21 cellular contexts compared by ENCODE assay signal in the genomic region with DNA sequence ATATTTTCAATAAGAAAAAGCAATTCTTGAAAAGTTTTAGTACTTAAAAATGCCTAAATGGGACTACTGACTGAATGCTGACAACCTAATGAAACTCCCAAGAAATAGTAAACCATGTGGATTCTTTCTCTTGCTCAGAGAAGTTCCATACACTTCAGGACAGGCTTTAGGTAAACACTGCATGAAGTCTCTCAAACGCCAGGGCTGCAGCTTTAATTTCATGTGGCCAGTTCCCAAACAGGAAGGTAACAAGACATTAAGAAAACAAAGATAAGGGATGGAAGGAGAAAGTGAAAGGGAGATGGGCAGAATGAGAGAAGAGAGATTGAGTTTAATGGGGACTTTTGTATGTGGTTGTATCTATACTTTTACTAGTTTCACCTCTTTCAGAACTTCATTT.
A peak's percentile ranks its signal among the peaks of the same experiment; 100 is the strongest.
DNase-seq lines count a peak whose midpoint lies in the region; ATAC-seq and TF ChIP-seq lines count a peak whose summit lies in the region.
"Had no signal": no experiment of that assay in that cellular context is flagged by ENCODE, and none has a peak within 500 bp of the region (broad histone marks: within the 10 kb centered on the region; RNA-seq: fewer than 3 reads in every experiment).

No MANE protein-coding gene starts in this region.

- no peak overlapping the region for H3K27ac ChIP-seq in GM23338 (ENCODE audit: low read depth)
- no peak overlapping the region for H3K27ac ChIP-seq in brain microvascular endothelial cell
- H3K27ac ChIP-seq in left lung, result no peak overlapping the region
- H3K27ac ChIP-seq: HL-60 had no signal

- no peaks in the 10 kb centered on the region for H4K20me1 ChIP-seq in GM23338 (replicated peaks; ENCODE audit: insufficient read depth)

- H3K4me3 ChIP-seq in GM23338, result no peak overlapping the region
- H3K4me3 ChIP-seq in brain microvascular endothelial cell (ENCODE audit: low read depth, low read length), result no peak overlapping the region
- no peak overlapping the region for H3K4me3 ChIP-seq in left lung
- H3K4me3 ChIP-seq: K562 had no signal

- peak overlapping the region; percentile 89 for H2AFZ ChIP-seq in GM23338

- no peaks in the 10 kb centered on the region for H3K27me3 Mint-ChIP-seq in GM23338 (ENCODE audit: insufficient read depth, low read depth, poor library complexity)
- no peaks in the 10 kb centered on the region for H3K27me3 Mint-ChIP-seq in nephron (ENCODE audit: low read depth)
- H3K27me3 Mint-ChIP-seq: CD4-positive, CD25-positive, alpha-beta regulatory T cell; CD8-positive, alpha-beta memory T cell had no signal

- H3K27me3 ChIP-seq in GM23338 (ENCODE audit: insufficient read depth) (no peaks in the 10 kb centered on the region), brain microvascular endothelial cell (replicated peaks) (no peaks in the 10 kb centered on the region), left lung (no peaks in the 10 kb centered on the region)
- H3K27me3 ChIP-seq: BE2C had no signal

- no peak for TF ChIP-seq CTCF in GM23338 (conservative IDR thresholded peaks at IDR 0.05; ENCODE audit: low read depth in 2 of 2)
- TF ChIP-seq CTCF in brain microvascular endothelial cell (IDR thresholded peaks at IDR 0.05; ENCODE audit: low read depth, low read length, missing control alignments), result no peak
- no peak for TF ChIP-seq CTCF in nephron (IDR thresholded peaks at IDR 0.05; ENCODE audit: unreplicated experiment in 3 of 3)
- no peak for TF ChIP-seq CTCF in left lung (IDR thresholded peaks at IDR 0.05)

- H3K27ac Mint-ChIP-seq in GM23338, result no peak overlapping the region
- H3K27ac Mint-ChIP-seq in nephron, result peak overlapping the region; percentile 68 to 86 (median 69)
- H3K27ac Mint-ChIP-seq: CD4-positive, CD25-positive, alpha-beta regulatory T cell; HFFc6 had no signal

- DNase-seq in GM23338 (ENCODE audit: low spot score), result no peak
- DNase-seq in OCI-M1 (lab: John Stamatoyannopoulos, UW), result peak; percentile 36
- peak; percentile 2 for DNase-seq in brain microvascular endothelial cell
- no peak for DNase-seq in HuH-7 (ENCODE audit: low spot score)
- DNase-seq in left lung, result no peak
- no peak for DNase-seq in NCI-H1092 (lab: John Stamatoyannopoulos, UW)
- DNase-seq: ACHN; BE2C; C1 segment of cervical spinal cord; CD4-positive, CD25-positive, alpha-beta regulatory T cell; CD8-positive, alpha-beta memory T cell; COR-L47; DMS 273 treated with DMSO at 0.1 percent for 48 hours; DMS79; GDM1; HFFc6; IMR-90 had no signal

- H3K9me2 ChIP-seq in GM23338 (ENCODE audit: insufficient read depth), result no peaks in the 10 kb centered on the region

- no peaks in the 10 kb centered on the region for H3K79me2 ChIP-seq in GM23338 (replicated peaks; ENCODE audit: insufficient read depth)

- H3K36me3 ChIP-seq in GM23338 (ENCODE audit: insufficient read depth) (no peaks in the 10 kb centered on the region), brain microvascular endothelial cell (replicated peaks) (no peaks in the 10 kb centered on the region), left lung (no peaks in the 10 kb centered on the region)
- H3K36me3 ChIP-seq: BE2C had no signal

- no peak overlapping the region for H3K4me2 ChIP-seq in GM23338

- ATAC-seq in GM23338, result no peak
- no peak for ATAC-seq in left lung
- ATAC-seq: HCT116, K562 had no signal

- no peaks in the 10 kb centered on the region for H3K9me3 ChIP-seq in left lung
- H3K9me3 ChIP-seq: BE2C had no signal

- in situ Hi-C loops in brain microvascular endothelial cell (cut with HindIII; ENCODE audit: low pct_ligation_motif_present, low sequenced_read_pairs), result no loop called here

- H3K4me1 Mint-ChIP-seq in GM23338, result no peaks in the 10 kb centered on the region
- H3K4me1 Mint-ChIP-seq in nephron, result peaks cover 22% of the 10 kb centered on the region
- H3K4me1 Mint-ChIP-seq: CD4-positive, CD25-positive, alpha-beta regulatory T cell; CD8-positive, alpha-beta memory T cell had no signal

- H3K9me3 Mint-ChIP-seq in GM23338 (no peaks in the 10 kb centered on the region), nephron (no peaks in the 10 kb centered on the region)

- H3K4me1 ChIP-seq in GM23338 (ENCODE audit: insufficient read depth) (no peaks in the 10 kb centered on the region), left lung (no peaks in the 10 kb centered on the region)

- H3K4me3 Mint-ChIP-seq in GM23338 (no peak overlapping the region), nephron (no peak overlapping the region)
- H3K4me3 Mint-ChIP-seq: CD4-positive, CD25-positive, alpha-beta regulatory T cell; CD8-positive, alpha-beta memory T cell; HFFc6 had no signal

- H3F3A ChIP-seq in GM23338 (replicated peaks; ENCODE audit: low read depth), result no peaks in the 10 kb centered on the region

- intact Hi-C loops in left lung (cut with DNase I), result no loop called here

- no peaks in the 10 kb centered on the region for H3K36me3 Mint-ChIP-seq in GM23338 (ENCODE audit: low read depth)
- H3K36me3 Mint-ChIP-seq in nephron (ENCODE audit: low read depth), result no peaks in the 10 kb centered on the region
- H3K36me3 Mint-ChIP-seq: CD4-positive, CD25-positive, alpha-beta regulatory T cell; CD8-positive, alpha-beta memory T cell had no signal

TF ChIP-seq in GM23338, 12 proteins besides CTCF, POLR2A, EP300 and RAD21 (continues in another document):
- TF ChIP-seq EZH2phosphoT487 (IDR thresholded peaks at IDR 0.05; ENCODE audit: unreplicated experiment) (no peak), ZNF114 (CRISPR knock-in tag; IDR thresholded peaks at IDR 0.05) (no peak), ZNF331 (CRISPR knock-in tag; IDR thresholded peaks at IDR 0.05; ENCODE audit: low read depth) (no peak), CREB1 (CRISPR knock-in tag; IDR thresholded peaks at IDR 0.05; ENCODE audit: low read depth) (no peak), NANOG (IDR thresholded peaks at IDR 0.05; ENCODE audit: borderline replicate concordance) (no peak), POLR2AphosphoS5 (IDR thresholded peaks at IDR 0.05; ENCODE audit: low read depth) (no peak)
- TF ChIP-seq, protein P1, sequence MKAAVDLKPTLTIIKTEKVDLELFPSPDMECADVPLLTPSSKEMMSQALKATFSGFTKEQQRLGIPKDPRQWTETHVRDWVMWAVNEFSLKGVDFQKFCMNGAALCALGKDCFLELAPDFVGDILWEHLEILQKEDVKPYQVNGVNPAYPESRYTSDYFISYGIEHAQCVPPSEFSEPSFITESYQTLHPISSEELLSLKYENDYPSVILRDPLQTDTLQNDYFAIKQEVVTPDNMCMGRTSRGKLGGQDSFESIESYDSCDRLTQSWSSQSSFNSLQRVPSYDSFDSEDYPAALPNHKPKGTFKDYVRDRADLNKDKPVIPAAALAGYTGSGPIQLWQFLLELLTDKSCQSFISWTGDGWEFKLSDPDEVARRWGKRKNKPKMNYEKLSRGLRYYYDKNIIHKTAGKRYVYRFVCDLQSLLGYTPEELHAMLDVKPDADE (IDR thresholded peaks at IDR 0.05), result no peak

Comparison
In these comparisons a context has a peak if more than half of its experiments do, and no peak if none do; other contexts are left out.
1. DNase-seq: peak in OCI-M1 (single experiment) and brain microvascular endothelial cell (single experiment); none in GM23338 (single experiment), HuH-7 (single experiment), left lung (0 of 2) and NCI-H1092 (single experiment).